ENCODE assay signal across 32 cellular contexts in genomic region chr4:186588503-186588902, GRCh38. TPM values are rescaled to one million over a fixed set of nuclear protein-coding genes. Genes with fewer than 3 reads are reported as not detected.
"Had no signal": no experiment of that assay in that cellular context is flagged by ENCODE, and none has a peak within 500 bp of the region (broad histone marks: within the 10 kb centered on the region; RNA-seq: fewer than 3 reads in every experiment).

No MANE protein-coding gene starts in this region.

- H3K27ac ChIP-seq: cardiac muscle cell, SJCRH30, SK-N-MC had no signal

- H3K27me3 Mint-ChIP-seq: activated CD4-positive, alpha-beta T cell treated with anti-CD3 and anti-CD28 coated beads, Interleukin-2, amount 10 ng/mL, durations not matched to agents 24 days and 14 days; activated CD8-positive, alpha-beta T cell treated with anti-CD3 and anti-CD28 coated beads for 36 hours; activated naive CD8-positive, alpha-beta T cell treated with anti-CD3 and anti-CD28 coated beads for 36 hours; activated T-helper 17 cell treated with anti-CD3 and anti-CD28 coated beads, Interleukin-2, amount 50 U/mL, for 72 hours; central memory CD8-positive, alpha-beta T cell had no signal

- H3K4me3 Mint-ChIP-seq: activated CD4-positive, alpha-beta T cell treated with anti-CD3 and anti-CD28 coated beads, Interleukin-2, amount 10 ng/mL, durations not matched to agents 24 days and 14 days; activated CD8-positive, alpha-beta T cell treated with anti-CD3 and anti-CD28 coated beads for 36 hours; activated naive CD8-positive, alpha-beta T cell treated with anti-CD3 and anti-CD28 coated beads for 36 hours; activated T-cell treated with anti-CD3 and anti-CD28 coated beads, Interleukin-2, amount 50 U/mL, for 72 hours; activated T-helper 17 cell treated with anti-CD3 and anti-CD28 coated beads, Interleukin-2, amount 50 U/mL, for 72 hours; central memory CD8-positive, alpha-beta T cell had no signal

- H3K36me3 Mint-ChIP-seq: activated naive CD8-positive, alpha-beta T cell treated with anti-CD3 and anti-CD28 coated beads for 36 hours had no signal

- H3K4me3 ChIP-seq: cardiac muscle cell, SJCRH30, SK-N-MC had no signal

- H3K9me3 ChIP-seq: SJCRH30 had no signal

- DNase-seq: activated CD4-positive, alpha-beta T cell treated with anti-CD3 and anti-CD28 coated beads, Interleukin-2, amount 10 ng/mL, durations not matched to agents 24 days and 14 days; activated CD4-positive, alpha-beta T cell treated with anti-CD3 and anti-CD28 coated beads, Interleukin-2, amount 50 U/mL, for 4 hours; activated CD8-positive, alpha-beta T cell treated with anti-CD3 and anti-CD28 coated beads for 36 hours; activated effector memory CD4-positive, alpha-beta T cell treated with anti-CD3 and anti-CD28 coated beads, Interleukin-2, amount 50 U/mL, for 16 hours; activated naive CD4-positive, alpha-beta T cell; activated naive CD4-positive, alpha-beta T cell treated with anti-CD3 and anti-CD28 coated beads, Interleukin-2, amount 50 U/mL, for 16 hours; activated naive CD8-positive, alpha-beta T cell treated with anti-CD3 and anti-CD28 coated beads for 36 hours; activated T-cell treated with anti-CD3 and anti-CD28 coated beads, Interleukin-2, amount 50 U/mL, for 1 hour; activated T-cell treated with anti-CD3 and anti-CD28 coated beads, Interleukin-2, amount 50 U/mL, for 72 hours; amniotic stem cell; aorta; Karpas-422; MM.1S; MV-4-11; NCI-H1092; NCI-H1436 treated with DMSO at 0.1 percent for 48 hours; NCI-H1694 treated with DMSO at 0.1 percent for 48 hours; NCI-H2029; NCI-H345; NCI-H524 treated with DMSO at 0.1 percent for 48 hours; PC-3; SHP77; SJCRH30; T1000 had no signal

- H3K9me3 Mint-ChIP-seq: activated CD4-positive, alpha-beta T cell treated with anti-CD3 and anti-CD28 coated beads, Interleukin-2, amount 10 ng/mL, durations not matched to agents 24 days and 14 days; activated CD8-positive, alpha-beta T cell treated with anti-CD3 and anti-CD28 coated beads for 36 hours; activated naive CD8-positive, alpha-beta T cell treated with anti-CD3 and anti-CD28 coated beads for 36 hours; activated T-cell treated with anti-CD3 and anti-CD28 coated beads, Interleukin-2, amount 50 U/mL, for 72 hours; activated T-helper 17 cell treated with anti-CD3 and anti-CD28 coated beads, Interleukin-2, amount 50 U/mL, for 72 hours; central memory CD8-positive, alpha-beta T cell had no signal

- H3K27me3 ChIP-seq: cardiac muscle cell, SJCRH30 had no signal

- H3K27ac Mint-ChIP-seq: activated CD4-positive, alpha-beta T cell treated with anti-CD3 and anti-CD28 coated beads, Interleukin-2, amount 10 ng/mL, durations not matched to agents 24 days and 14 days; activated CD8-positive, alpha-beta T cell treated with anti-CD3 and anti-CD28 coated beads for 36 hours; activated naive CD8-positive, alpha-beta T cell treated with anti-CD3 and anti-CD28 coated beads for 36 hours; activated T-cell treated with anti-CD3 and anti-CD28 coated beads, Interleukin-2, amount 50 U/mL, for 72 hours; activated T-helper 17 cell treated with anti-CD3 and anti-CD28 coated beads, Interleukin-2, amount 50 U/mL, for 72 hours had no signal

- H3K4me1 ChIP-seq: SJCRH30 had no signal

- ATAC-seq: activated CD8-positive, alpha-beta T cell treated with anti-CD3 and anti-CD28 coated beads for 36 hours; activated T-cell treated with anti-CD3 and anti-CD28 coated beads, Interleukin-2, amount 50 U/mL, for 72 hours; activated T-helper 17 cell treated with anti-CD3 and anti-CD28 coated beads, Interleukin-2, amount 50 U/mL, for 72 hours; PC-3 had no signal

- H3K4me1 Mint-ChIP-seq: activated CD4-positive, alpha-beta T cell treated with anti-CD3 and anti-CD28 coated beads, Interleukin-2, amount 10 ng/mL, durations not matched to agents 24 days and 14 days; activated naive CD8-positive, alpha-beta T cell treated with anti-CD3 and anti-CD28 coated beads for 36 hours; activated T-helper 17 cell treated with anti-CD3 and anti-CD28 coated beads, Interleukin-2, amount 50 U/mL, for 72 hours; central memory CD8-positive, alpha-beta T cell had no signal

RNA-seq across cellular contexts. Expression of gene MTNR1A, which starts 33.1 kb away (rescaled TPM):
- total RNA-seq: activated CD4-positive, alpha-beta T cell treated with anti-CD3 and anti-CD28 coated beads, Interleukin-2, amount 10 ng/mL, durations not matched to agents 24 days and 14 days; activated CD8-positive, alpha-beta memory T cell treated with anti-CD3 and anti-CD28 coated beads for 36 hours; activated CD8-positive, alpha-beta T cell treated with anti-CD3 and anti-CD28 coated beads for 36 hours; activated naive CD8-positive, alpha-beta T cell treated with anti-CD3 and anti-CD28 coated beads for 36 hours; activated T-cell treated with anti-CD3 and anti-CD28 coated beads, Interleukin-2, amount 50 U/mL, for 72 hours; activated T-helper 17 cell treated with anti-CD3 and anti-CD28 coated beads, Interleukin-2, amount 50 U/mL, for 72 hours; aorta; NCI-H460; PC-3; SJCRH30; T-helper 1 cell treated with Interleukin-12 subunit alpha and Interleukin-12 subunit beta and Interleukin-4 antibody, amounts not matched to agents 30 ng/mL and 1 ng/mL, for 36 hours; T-helper 2 cell treated with Interferon-gamma antibody and Interleukin-4, amounts not matched to agents 100 ng/mL and 5 ng/mL, for 36 hours had no signal
- polyA plus RNA-seq: aorta had no signal
